ENCODE assay signal across 8 cellular contexts in the genomic region with DNA sequence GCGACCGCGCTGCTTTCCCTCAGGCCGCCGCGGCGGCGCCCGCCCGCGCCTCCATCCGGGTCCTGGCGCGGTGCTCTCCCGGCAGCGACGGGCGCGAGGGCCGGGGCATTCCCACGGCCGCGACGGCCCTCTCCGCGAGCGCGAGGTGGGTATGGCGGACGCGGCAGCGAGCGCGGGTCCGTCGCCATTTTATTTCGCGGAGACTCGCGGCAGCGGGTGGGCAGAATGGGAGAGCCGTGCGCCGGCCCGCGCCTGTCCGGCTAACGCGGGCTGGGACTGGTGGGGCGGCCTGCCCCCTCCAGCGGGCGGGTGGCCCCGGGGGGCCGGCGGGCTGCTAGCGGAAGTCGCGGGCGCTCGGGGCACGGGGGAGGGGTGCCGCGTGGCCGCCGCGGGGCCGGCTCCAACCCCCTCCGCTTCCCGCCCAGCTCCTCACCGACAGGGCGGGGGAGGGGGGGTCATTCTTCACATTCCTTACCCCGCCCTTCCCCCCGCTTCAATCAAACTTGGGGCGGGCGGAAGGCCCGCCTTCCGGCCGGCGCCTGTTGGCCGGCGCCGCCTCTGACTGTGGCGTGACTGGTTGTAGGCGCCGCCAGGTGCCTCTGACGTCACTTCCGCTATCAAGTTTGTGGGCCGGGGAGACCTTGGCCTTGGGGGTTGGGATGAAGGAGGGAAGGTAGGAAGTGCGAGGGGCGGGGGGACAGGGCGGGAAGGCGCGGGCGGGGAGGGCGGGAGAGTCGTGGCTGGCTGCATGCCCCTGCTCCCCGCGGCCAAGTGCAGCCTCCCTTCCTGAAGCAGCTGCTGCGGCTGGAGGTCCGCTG.
DNase-seq lines count a peak whose midpoint lies in the region; ATAC-seq and TF ChIP-seq lines count a peak whose summit lies in the region.

No MANE protein-coding gene starts in this region.

- peak overlapping the region; percentile 70 to 99 (median 80) for H3K4me3 ChIP-seq in liver (ENCODE audit: low read depth in 1 of 3, low read length in 3 of 3)

- DNase-seq in CD1c-positive myeloid dendritic cell (ENCODE audit: extremely low spot score) (peak; percentile 98), NCI-H748 (lab: John Stamatoyannopoulos, UW; ENCODE audit: unreplicated experiment) (peak; percentile 99), dermis blood vessel endothelial cell (peak; percentile 99)
- DNase-seq in activated CD4-positive, alpha-beta T cell treated with anti-CD3 and anti-CD28 coated beads, Interleukin-2, amount 50 U/mL, for 4 hours: peak; percentile 90 to 93
- peak; percentile 93 for DNase-seq in stimulated activated CD4-positive, alpha-beta T cell treated with anti-CD3 and anti-CD28 coated beads, Interleukin-4, amount 100 ng/mL, for 1 hour

- H3K36me3 ChIP-seq in liver (ENCODE audit: control insufficient read depth in 4 of 4, insufficient read depth in 3 of 4, low read depth in 1 of 4, low read length in 3 of 4): no peaks in the 10 kb centered on the region

- WGBS in liver: under 1% methylated on average over 100 of the region's 100 CpGs

- H3K9ac ChIP-seq in liver (ENCODE audit: low read depth in 1 of 2, low read length in 2 of 2): peak overlapping the region in 1 of 2 donors; percentile 92

- no peak for TF ChIP-seq CTCF in liver (IDR thresholded peaks at IDR 0.05; ENCODE audit: low read depth, low read length, missing input control)

- peaks cover 4 to 31% (median 26%) of the 10 kb centered on the region in 4 donors for H3K4me1 ChIP-seq in liver (ENCODE audit: control insufficient read depth in 4 of 4, insufficient read depth in 4 of 4, low read length in 3 of 4)

- peak; percentile 75 for ATAC-seq in GM19395 (IDR thresholded peaks at IDR 0.05; ENCODE audit: unreplicated experiment)
- ATAC-seq in HG03558 (IDR thresholded peaks at IDR 0.05; ENCODE audit: extremely low read depth, unreplicated experiment): peak; percentile 26

- peak overlapping the region; percentile 95 to 99 for H3K27ac ChIP-seq in liver (ENCODE audit: low read depth in 1 of 2, low read length in 2 of 2)

- no peaks in the 10 kb centered on the region for H3K27me3 ChIP-seq in liver (ENCODE audit: control insufficient read depth in 4 of 4, insufficient read depth in 4 of 4, low read length in 3 of 4)

- H3K9me3 ChIP-seq in liver (ENCODE audit: control insufficient read depth in 4 of 4, low read length in 3 of 4): no peaks in the 10 kb centered on the region

- TF ChIP-seq RAD21 in liver (IDR thresholded peaks at IDR 0.05): no peak

TF ChIP-seq in liver, 16 proteins besides CTCF, POLR2A, EP300 and RAD21:
- TF ChIP-seq JUND (IDR thresholded peaks at IDR 0.05) (peak in 1 of 2 donors; percentile 52), GABPA (IDR thresholded peaks at IDR 0.05 in 1 of 2, conservative IDR thresholded peaks at IDR 0.05 in 1 of 2) (peak; percentile 80 to 93), FOXA2 (IDR thresholded peaks at IDR 0.05) (no peak), SP1 (IDR thresholded peaks at IDR 0.05) (peak; percentile 66), NR2F2 (IDR thresholded peaks at IDR 0.05) (no peak), HNF4G (IDR thresholded peaks at IDR 0.05) (peak; percentile 27), YY1 (IDR thresholded peaks at IDR 0.05) (no peak), RXRA (IDR thresholded peaks at IDR 0.05) (no peak), REST (IDR thresholded peaks at IDR 0.05) (no peak), EGR1 (IDR thresholded peaks at IDR 0.05; ENCODE audit: low read depth in 2 of 2) (no peak), ZBTB33 (IDR thresholded peaks at IDR 0.05) (no peak), FOXA1 (IDR thresholded peaks at IDR 0.05) (no peak), HNF4A (conservative IDR thresholded peaks at IDR 0.05) (peak; percentile 23 to 27)
- TF ChIP-seq, protein P1, sequence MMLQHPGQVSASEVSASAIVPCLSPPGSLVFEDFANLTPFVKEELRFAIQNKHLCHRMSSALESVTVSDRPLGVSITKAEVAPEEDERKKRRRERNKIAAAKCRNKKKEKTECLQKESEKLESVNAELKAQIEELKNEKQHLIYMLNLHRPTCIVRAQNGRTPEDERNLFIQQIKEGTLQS (IDR thresholded peaks at IDR 0.05): no peak

Comparison
In these comparisons a context has a peak if more than half of its experiments do, and no peak if none do; other contexts are left out.
1. Peak in every context shown above with its lines: DNase-seq, ATAC-seq, H3K4me3 ChIP-seq and H3K27ac ChIP-seq.